20 cellular contexts compared by ENCODE assay signal in genomic region chr21:32576011-32576410, GRCh38. TPM values are rescaled to one million over a fixed set of nuclear protein-coding genes. Genes with fewer than 3 reads are reported as not detected.
DNase-seq lines count a peak whose midpoint lies in the region; ATAC-seq and TF ChIP-seq lines count a peak whose summit lies in the region.
"Had no signal": no experiment of that assay in that cellular context is flagged by ENCODE, and none has a peak within 500 bp of the region (broad histone marks: within the 10 kb centered on the region; RNA-seq: fewer than 3 reads in every experiment).

No MANE protein-coding gene starts in this region.

- no peak overlapping the region for H2AK5ac ChIP-seq in H9 (ENCODE audit: insufficient read length, low read length)

- H3K14ac ChIP-seq in H9 (ENCODE audit: insufficient read depth, low read length): no peak overlapping the region

- no peaks in the 10 kb centered on the region for H3K9me3 Mint-ChIP-seq in H9
- no peaks in the 10 kb centered on the region for H3K9me3 Mint-ChIP-seq in endodermal cell
- no peaks in the 10 kb centered on the region for H3K9me3 Mint-ChIP-seq in type B pancreatic cell
- H3K9me3 Mint-ChIP-seq in HFFc6: no peaks in the 10 kb centered on the region
- no peaks in the 10 kb centered on the region for H3K9me3 Mint-ChIP-seq in stimulated activated naive CD8-positive, alpha-beta T cell treated with anti-CD3 and anti-CD28 coated beads, Interleukin-15, amount 100 ng/mL, for 72 hours
- H3K9me3 Mint-ChIP-seq: CD4-positive, CD25-positive, alpha-beta regulatory T cell; CD8-positive, alpha-beta T cell had no signal

- no peak for ATAC-seq in stimulated activated naive CD8-positive, alpha-beta T cell treated with anti-CD3 and anti-CD28 coated beads, Interleukin-15, amount 100 ng/mL, for 72 hours
- ATAC-seq: A549; CD8-positive, alpha-beta T cell; GM23338 had no signal

- H3K9me3 ChIP-seq in A673 (ENCODE audit: low read depth, low read length, poor library complexity, severe bottlenecking) (no peaks in the 10 kb centered on the region), H9 (ENCODE audit: control insufficient read depth, low read depth, low read length) (no peaks in the 10 kb centered on the region), endodermal cell (ENCODE audit: control insufficient read depth, low read length) (no peaks in the 10 kb centered on the region)
- H3K9me3 ChIP-seq: A549, BLaER1, Caco-2 had no signal

- H3K27me3 Mint-ChIP-seq in H9 (ENCODE audit: low read depth) (peaks cover 9% of the 10 kb centered on the region), endodermal cell (ENCODE audit: insufficient read depth) (peaks cover 5% of the 10 kb centered on the region), type B pancreatic cell (peaks cover 21% of the 10 kb centered on the region), HFFc6 (ENCODE audit: insufficient read depth) (peaks cover 33% of the 10 kb centered on the region)
- no peaks in the 10 kb centered on the region for H3K27me3 Mint-ChIP-seq in stimulated activated naive CD8-positive, alpha-beta T cell treated with anti-CD3 and anti-CD28 coated beads, Interleukin-15, amount 100 ng/mL, for 72 hours

- CTCF ChIA-PET in A673 (lab: Charles Lee): no interaction called here

- H3K9ac ChIP-seq in H9 (ENCODE audit: extremely low read depth, insufficient read length, low read length) (no peak overlapping the region), endodermal cell (ENCODE audit: extremely low read depth, low read length, poor library complexity, severe bottlenecking) (no peak overlapping the region)
- H3K9ac ChIP-seq: BLaER1 had no signal

- no peak overlapping the region for H4K5ac ChIP-seq in H9 (ENCODE audit: insufficient read length, low read depth, low read length)

- no peak overlapping the region; the same call in 1 of the 2 replicates for H2BK15ac ChIP-seq in H9 (ENCODE audit: low read depth, low read length)

- H3K36me3 ChIP-seq in A673 (ENCODE audit: insufficient read depth, low read length, poor library complexity, severe bottlenecking) (no peaks in the 10 kb centered on the region), endodermal cell (ENCODE audit: control insufficient read depth, insufficient read depth, low read length) (no peaks in the 10 kb centered on the region)

- H3K56ac ChIP-seq in H9 (ENCODE audit: insufficient read length, low read depth, low read length): no peak overlapping the region

- no peak for DNase-seq in A673 (ENCODE audit: low spot score)
- no peak for DNase-seq in H9
- DNase-seq in endodermal cell: peak; percentile 42
- DNase-seq in type B pancreatic cell (ENCODE audit: extremely low spot score, unreplicated experiment): peak; percentile 44
- no peak for DNase-seq in NCI-H446 treated with DMSO at 0.1 percent for 48 hours (lab: John Stamatoyannopoulos, UW)
- DNase-seq in HFFc6: no peak
- no peak for DNase-seq in stimulated activated naive CD8-positive, alpha-beta T cell treated with anti-CD3 and anti-CD28 coated beads, Interleukin-15, amount 100 ng/mL, for 72 hours
- DNase-seq: 8988T; Caco-2; CD4-positive, CD25-positive, alpha-beta regulatory T cell; CD8-positive, alpha-beta T cell; DMS53; DMS79 treated with DMSO at 0.1 percent for 48 hours; GF-D8; HCEC 1CT had no signal

- H3K79me2 ChIP-seq in H9 (ENCODE audit: insufficient read depth, low read length): no peaks in the 10 kb centered on the region

- H3K4ac ChIP-seq in H9 (ENCODE audit: low read depth, low read length): no peak overlapping the region

- H4K20me1 ChIP-seq in H9 (ENCODE audit: control insufficient read depth, insufficient read depth, insufficient read length): no peaks in the 10 kb centered on the region
- H4K20me1 ChIP-seq: BLaER1 had no signal

- H2BK12ac ChIP-seq in H9 (ENCODE audit: insufficient read length, low read depth, low read length): no peak overlapping the region

- no peak overlapping the region for H3K23ac ChIP-seq in H9 (ENCODE audit: insufficient read length, low read depth, low read length)

- H3K18ac ChIP-seq in H9 (ENCODE audit: insufficient read length, low read depth, low read length): no peak overlapping the region

- 0 out of 2 replicates have a peak, but pooled peaks have one; percentile 7 for TF ChIP-seq CTCF in A673 (conservative IDR thresholded peaks at IDR 0.05; ENCODE audit: low read depth, low read length)
- TF ChIP-seq CTCF in H9 (conservative IDR thresholded peaks at IDR 0.05): peak; percentile 26; the same call in 1 of the 3 replicates
- peak; percentile 37 for TF ChIP-seq CTCF in endodermal cell (conservative IDR thresholded peaks at IDR 0.05)
- no peak for TF ChIP-seq CTCF in type B pancreatic cell (conservative IDR thresholded peaks at IDR 0.05)
- no peak for TF ChIP-seq CTCF in HFFc6 (IDR thresholded peaks at IDR 0.05)

- no peak overlapping the region for H2AFZ ChIP-seq in H9 (ENCODE audit: low read length)
- H2AFZ ChIP-seq: GM23338 had no signal

- H3K27me3 ChIP-seq in A673 (replicated peaks; ENCODE audit: insufficient read depth, low read depth, low read length, poor library complexity) (no peaks in the 10 kb centered on the region), H9 (ENCODE audit: insufficient read depth, low read length) (no peaks in the 10 kb centered on the region), endodermal cell (ENCODE audit: control insufficient read depth, insufficient read depth, low read length, poor library complexity, severe bottlenecking) (peaks cover 12% of the 10 kb centered on the region)
- H3K27me3 ChIP-seq: BLaER1 had no signal

- no peak overlapping the region for H4K91ac ChIP-seq in H9 (ENCODE audit: insufficient read length, low read depth, low read length)

- WGBS in H9 (ENCODE audit: extremely low coverage, insufficient read length, low lambda C conversion rate): no CpG with 5 or more reads among the region's 11 CpGs
- WGBS in endodermal cell (ENCODE audit: insufficient coverage in 1 of 2, insufficient read length in 1 of 2), 2 experiments: 94 to 98% methylated on average over 7 to 11 of the region's 11 CpGs

- H3K27ac Mint-ChIP-seq in H9: no peak overlapping the region
- H3K27ac Mint-ChIP-seq in endodermal cell: no peak overlapping the region
- no peak overlapping the region for H3K27ac Mint-ChIP-seq in type B pancreatic cell
- no peak overlapping the region for H3K27ac Mint-ChIP-seq in HFFc6
- H3K27ac Mint-ChIP-seq in stimulated activated naive CD8-positive, alpha-beta T cell treated with anti-CD3 and anti-CD28 coated beads, Interleukin-15, amount 100 ng/mL, for 72 hours: no peak overlapping the region
- H3K27ac Mint-ChIP-seq: CD4-positive, CD25-positive, alpha-beta regulatory T cell; CD8-positive, alpha-beta T cell; GM23338 had no signal

- no peak overlapping the region for H3K4me2 ChIP-seq in H9 (ENCODE audit: insufficient read depth, insufficient read length, low read length)
- H3K4me2 ChIP-seq: A549, BLaER1, GM23338 had no signal

- H3K23me2 ChIP-seq in H9 (ENCODE audit: insufficient read length, low read depth, low read length, poor library complexity, severe bottlenecking): no peaks in the 10 kb centered on the region

- H3K4me1 ChIP-seq in A673 (ENCODE audit: insufficient read depth, low read length, poor library complexity, severe bottlenecking): no peaks in the 10 kb centered on the region
- no peaks in the 10 kb centered on the region for H3K4me1 ChIP-seq in H9 (ENCODE audit: insufficient read depth, low read length)
- no peaks in the 10 kb centered on the region for H3K4me1 ChIP-seq in endodermal cell (ENCODE audit: control insufficient read depth, insufficient read depth, low read length)
- H3K4me1 ChIP-seq: A549, Caco-2 had no signal

- peaks cover 0 to 4% (median 0%) of the 10 kb centered on the region in 3 experiments; a peak in 2 of 7 replicates for H3K36me3 Mint-ChIP-seq in H9 (ENCODE audit: insufficient read depth in 1 of 3, low read depth in 3 of 3)
- no peaks in the 10 kb centered on the region for H3K36me3 Mint-ChIP-seq in endodermal cell (ENCODE audit: low read depth)
- H3K36me3 Mint-ChIP-seq in type B pancreatic cell: no peaks in the 10 kb centered on the region
- H3K36me3 Mint-ChIP-seq in HFFc6 (ENCODE audit: low read depth): no peaks in the 10 kb centered on the region
- H3K36me3 Mint-ChIP-seq: CD8-positive, alpha-beta T cell had no signal

- H3K27ac ChIP-seq in A673 (ENCODE audit: low read depth, low read length, poor library complexity, severe bottlenecking) (no peak overlapping the region), H9 (ENCODE audit: insufficient read length, low read depth, low read length) (no peak overlapping the region), endodermal cell (ENCODE audit: low read depth, low read length) (no peak overlapping the region)
- H3K27ac ChIP-seq: A549, BLaER1, C4-2B had no signal

- H2BK120ac ChIP-seq in H9 (ENCODE audit: low read depth, low read length, poor library complexity, severe bottlenecking): no peak overlapping the region

- H3K4me1 Mint-ChIP-seq in H9 (peaks cover 10 to 18% of the 10 kb centered on the region in 2 experiments), endodermal cell (no peaks in the 10 kb centered on the region), type B pancreatic cell (ENCODE audit: unreplicated experiment) (peaks cover 6% of the 10 kb centered on the region), HFFc6 (ENCODE audit: low read depth) (no peaks in the 10 kb centered on the region; the same call in 1 of the 2 replicates)
- H3K4me1 Mint-ChIP-seq in stimulated activated naive CD8-positive, alpha-beta T cell treated with anti-CD3 and anti-CD28 coated beads, Interleukin-15, amount 100 ng/mL, for 72 hours: no peaks in the 10 kb centered on the region
- H3K4me1 Mint-ChIP-seq: CD4-positive, CD25-positive, alpha-beta regulatory T cell had no signal

- POLR2A ChIA-PET in A673 (lab: Charles Lee; ENCODE audit: low non-redundant PET): interaction anchor here (0.6 kb wide), 1 partner anchor 9 kb away, joined by 3 read pairs; no protein-coding TSS in a partner anchor

- H2BK20ac ChIP-seq in H9 (ENCODE audit: low read depth, low read length, poor library complexity, severe bottlenecking): no peak overlapping the region

- no peak overlapping the region for H2BK5ac ChIP-seq in H9 (ENCODE audit: insufficient read length, low read length)

- H3K4me3 ChIP-seq in A673 (ENCODE audit: low read depth, low read length, poor library complexity, severe bottlenecking) (no peak overlapping the region), endodermal cell (ENCODE audit: low read length) (no peak overlapping the region)
- H3K4me3 ChIP-seq: A549, BLaER1, GM23338 had no signal

- no peak overlapping the region for H3K4me3 Mint-ChIP-seq in H9
- H3K4me3 Mint-ChIP-seq in endodermal cell: no peak overlapping the region
- H3K4me3 Mint-ChIP-seq in type B pancreatic cell: no peak overlapping the region
- no peak overlapping the region for H3K4me3 Mint-ChIP-seq in HFFc6
- no peak overlapping the region for H3K4me3 Mint-ChIP-seq in stimulated activated naive CD8-positive, alpha-beta T cell treated with anti-CD3 and anti-CD28 coated beads, Interleukin-15, amount 100 ng/mL, for 72 hours
- H3K4me3 Mint-ChIP-seq: CD4-positive, CD25-positive, alpha-beta regulatory T cell; CD8-positive, alpha-beta T cell; GM23338 had no signal

- no peaks in the 10 kb centered on the region for H3K79me1 ChIP-seq in H9 (ENCODE audit: insufficient read depth, low read depth, low read length, poor library complexity, severe bottlenecking)

- intact Hi-C loops in A673 (cut with micrococcal nuclease; ENCODE audit: unreplicated experiment): no loop called here

- H3T11ph ChIP-seq in H9 (ENCODE audit: low read length): no peak overlapping the region

- no peak overlapping the region for H4K8ac ChIP-seq in H9 (replicated peaks; ENCODE audit: insufficient read length, low read depth, low read length)

- no TSS peak for BruUV-seq in A673 (replicated peaks; lab: Mats Ljungman, UMichigan)

RNA-seq across cellular contexts. Expression of gene TCP10L, which starts 9.3 kb away (rescaled TPM):
- total RNA-seq in A673 (2021): 2.5 and 3.7 TPM in 2 replicates
- 3.4 and 5.1 TPM in 2 replicates for total RNA-seq in H9 (2021)
- 1 to 10 TPM in 1 of 2 donors, under 1 TPM in 1; 0.95 to 1.4 TPM for total RNA-seq in endodermal cell
- polyA plus RNA-seq in endodermal cell (2013, experiment 1 of 2): 3.6 TPM
- 2.6 TPM for polyA plus RNA-seq in endodermal cell (2013, experiment 2 of 2)
- 0.93 and 1.2 TPM in 2 replicates for total RNA-seq in type B pancreatic cell (ENCODE audit: low replicate concordance)
- under 1 TPM in 1 of 6 experiments, not detected in 5; 0.14 TPM for total RNA-seq in HFFc6 (2021; fragmentation: NEBNext Ultra II Directional; extraction: Animal tissue kit (Norgen Biotek cat#: 25700))
- total RNA-seq: Caco-2; CD8-positive, alpha-beta T cell; G401 had no signal

RNA-seq across cellular contexts. Expression of gene CFAP298, which starts 36.2 kb away (rescaled TPM):
- total RNA-seq in A673 (2021) (54.8 and 55.2 TPM in 2 replicates), H9 (2021) (78.9 and 81.8 TPM in 2 replicates), endodermal cell (10 to 100 TPM; 57.3 to 62.2 TPM), type B pancreatic cell (ENCODE audit: low replicate concordance) (41.1 and 43.8 TPM in 2 replicates)
- 52.9 TPM for polyA plus RNA-seq in endodermal cell (2013, experiment 1 of 2)
- 55.5 TPM for polyA plus RNA-seq in endodermal cell (2013, experiment 2 of 2)
- 10 to 100 TPM; 27.5 to 45.5 (median 33.1) TPM for total RNA-seq in HFFc6 (2021; fragmentation: NEBNext Ultra II Directional; extraction: Animal tissue kit (Norgen Biotek cat#: 25700))

Comparison
In these comparisons a context has a peak if more than half of its experiments do, and no peak if none do; other contexts are left out.
1. DNase-seq: peak in endodermal cell (single experiment) and type B pancreatic cell (single experiment); none in A673 (single experiment), H9 (single experiment), NCI-H446 treated with DMSO at 0.1 percent for 48 hours (single experiment), HFFc6 (single experiment) and stimulated activated naive CD8-positive, alpha-beta T cell treated with anti-CD3 and anti-CD28 coated beads, Interleukin-15, amount 100 ng/mL, for 72 hours (0 of 2).
2. CTCF ChIP-seq: peak in A673 (single experiment), H9 (single experiment) and endodermal cell (single experiment); none in type B pancreatic cell (single experiment) and HFFc6 (single experiment).